In the genomic region with DNA sequence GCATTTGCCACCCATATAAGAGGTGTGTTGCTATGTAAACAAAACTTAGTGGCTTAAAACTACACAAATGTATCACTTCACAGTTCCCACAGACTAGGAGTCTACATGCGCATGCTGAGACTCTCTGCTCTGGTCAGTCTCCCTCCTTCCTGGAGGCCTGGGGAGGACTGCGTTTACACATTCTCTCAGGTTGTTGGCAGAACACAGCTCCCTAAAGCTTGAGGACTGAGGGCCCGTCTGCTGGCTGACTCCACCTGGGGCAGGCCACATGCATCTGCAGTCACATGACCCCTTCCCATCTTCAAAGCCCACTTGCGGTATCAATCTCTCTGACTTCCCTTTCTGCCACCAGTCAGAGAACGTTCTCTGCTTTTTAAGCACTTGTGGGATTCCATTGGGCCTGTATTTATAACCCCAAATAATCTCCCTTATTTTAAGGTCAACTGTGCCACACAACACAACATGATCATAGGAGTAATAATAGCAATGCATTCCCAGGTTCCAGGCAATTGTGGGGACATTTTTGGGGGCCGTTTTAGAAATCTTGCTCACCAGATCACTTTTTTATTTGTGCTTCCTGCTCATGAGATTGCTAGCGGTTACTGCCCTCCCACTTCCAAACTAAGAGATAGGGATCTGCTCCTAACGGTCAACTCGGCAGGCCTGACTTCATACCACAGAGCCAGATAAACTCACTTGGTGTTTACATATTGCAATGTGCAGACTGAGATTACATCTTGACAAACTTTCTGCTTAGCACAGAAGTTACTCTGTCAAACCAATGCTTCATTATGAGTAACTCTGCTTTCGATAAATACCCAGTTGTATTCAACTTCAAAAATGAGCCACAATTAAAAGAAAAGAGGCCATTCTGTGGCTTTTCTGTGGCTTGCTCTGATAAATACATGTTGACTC, we compare ENCODE assay signal across 8 cellular contexts.
A peak's percentile ranks its signal among the peaks of the same experiment; 100 is the strongest.
DNase-seq lines count a peak whose midpoint lies in the region; ATAC-seq and TF ChIP-seq lines count a peak whose summit lies in the region.

No MANE protein-coding gene starts in this region.

- H3K36me3 Mint-ChIP-seq in mesothelial cell of epicardium: no peaks in the 10 kb centered on the region

- H3K27me3 ChIP-seq in GM23248 (replicated peaks; ENCODE audit: insufficient read depth): no peaks in the 10 kb centered on the region
- no peaks in the 10 kb centered on the region for H3K27me3 ChIP-seq in MM.1S (replicated peaks; ENCODE audit: insufficient read depth, low read length)

- H3K9ac ChIP-seq in GM23248 (no peak overlapping the region), MM.1S (ENCODE audit: low read length) (no peak overlapping the region)

- H3K9me3 ChIP-seq in GM23248 (ENCODE audit: low read depth): no peaks in the 10 kb centered on the region
- no peaks in the 10 kb centered on the region for H3K9me3 ChIP-seq in MM.1S (replicated peaks; ENCODE audit: insufficient read depth, low read length)

- H2AFZ ChIP-seq in GM23248 (no peak overlapping the region), MM.1S (ENCODE audit: low read length) (no peak overlapping the region)

- H3K27ac ChIP-seq in GM23248: no peak overlapping the region
- no peak overlapping the region for H3K27ac ChIP-seq in MM.1S (ENCODE audit: low read length)

- H3K79me2 ChIP-seq in GM23248 (ENCODE audit: insufficient read depth) (no peaks in the 10 kb centered on the region), MM.1S (ENCODE audit: low read length) (no peaks in the 10 kb centered on the region; the same call in 1 of the 2 replicates)

- H3K9me2 ChIP-seq in GM23248 (ENCODE audit: insufficient read depth): no peaks in the 10 kb centered on the region
- no peaks in the 10 kb centered on the region for H3K9me2 ChIP-seq in MM.1S (replicated peaks; ENCODE audit: insufficient read depth, low read length)

- H3K4me3 ChIP-seq in GM23248 (no peak overlapping the region), cardiac fibroblast (replicated peaks in 1 of 2; ENCODE audit: low read depth in 2 of 2, low read length in 2 of 2) (no peak overlapping the region), MM.1S (ENCODE audit: low read length) (no peak overlapping the region)

- H4K20me1 ChIP-seq in GM23248 (ENCODE audit: insufficient read depth) (no peaks in the 10 kb centered on the region), MM.1S (ENCODE audit: insufficient read depth, low read length) (no peaks in the 10 kb centered on the region)

- H3K27me3 Mint-ChIP-seq in mesothelial cell of epicardium (ENCODE audit: low read depth): no peaks in the 10 kb centered on the region

- H3K4me2 ChIP-seq in GM23248 (ENCODE audit: unreplicated experiment) (no peak overlapping the region), MM.1S (ENCODE audit: low read depth, low read length) (no peak overlapping the region)

- H3K4me3 Mint-ChIP-seq in mesothelial cell of epicardium: no peak overlapping the region

- no peak for ATAC-seq in GM21786 (IDR thresholded peaks at IDR 0.05; ENCODE audit: unreplicated experiment)

- no peaks in the 10 kb centered on the region for H3K36me3 ChIP-seq in GM23248 (ENCODE audit: low read depth)
- no peaks in the 10 kb centered on the region for H3K36me3 ChIP-seq in MM.1S (replicated peaks; ENCODE audit: insufficient read depth, low read length)

- TF ChIP-seq CTCF in cardiac fibroblast (IDR thresholded peaks at IDR 0.05; ENCODE audit: low read depth, low read length) (no peak), mesothelial cell of epicardium (IDR thresholded peaks at IDR 0.05; ENCODE audit: unreplicated experiment) (no peak), MM.1S (IDR thresholded peaks at IDR 0.05; ENCODE audit: low read length) (no peak)

- WGBS in GM23248 (ENCODE audit: low coverage in 1 of 2, low lambda C conversion rate in 2 of 2, missing lambda C conversion rate in 2 of 2), 2 experiments: 58 to 64% methylated on average over 10 of the region's 10 CpGs

- in situ Hi-C loops in GM23248 (cut with MboI): no loop called here

- H3K9me3 Mint-ChIP-seq in mesothelial cell of epicardium: no peaks in the 10 kb centered on the region

- H3F3A ChIP-seq in GM23248 (ENCODE audit: insufficient read depth) (no peaks in the 10 kb centered on the region; the same call in 1 of the 2 replicates), MM.1S (ENCODE audit: insufficient read depth, low read length) (no peaks in the 10 kb centered on the region)

- H3K4me1 ChIP-seq in GM23248 (ENCODE audit: insufficient read depth) (no peaks in the 10 kb centered on the region), MM.1S (ENCODE audit: low read length) (0 out of 2 replicates have a peak, but pooled peaks cover 3% of the 10 kb centered on the region)

- DNase-seq in GM23248: peak; percentile 47
- DNase-seq in T-helper 2 cell: peak in 3 of 5 experiments; percentile 21 to 94 (median 34)
- DNase-seq in cardiac fibroblast (ENCODE audit: low read depth in 2 of 2): peak; percentile 43 to 64
- DNase-seq in mesothelial cell of epicardium (ENCODE audit: low spot score in 2 of 2, unreplicated experiment in 2 of 2): no peak
- DNase-seq in MM.1S: no peak
- no peak for DNase-seq in midbrain (lab: John Stamatoyannopoulos, UW)
- DNase-seq in DMS153 (lab: John Stamatoyannopoulos, UW): no peak

- peak overlapping the region; percentile 74 for H3K27ac Mint-ChIP-seq in mesothelial cell of epicardium

- H3K4me1 Mint-ChIP-seq in mesothelial cell of epicardium: peaks cover 26% of the 10 kb centered on the region

Comparison
In these comparisons a context has a peak if more than half of its experiments do, and no peak if none do; other contexts are left out.
1. DNase-seq: peak in GM23248 (single experiment), T-helper 2 cell (3 of 5) and cardiac fibroblast (2 of 2); none in mesothelial cell of epicardium (0 of 2), MM.1S (single experiment), midbrain (single experiment) and DMS153 (single experiment).